In the genomic region with DNA sequence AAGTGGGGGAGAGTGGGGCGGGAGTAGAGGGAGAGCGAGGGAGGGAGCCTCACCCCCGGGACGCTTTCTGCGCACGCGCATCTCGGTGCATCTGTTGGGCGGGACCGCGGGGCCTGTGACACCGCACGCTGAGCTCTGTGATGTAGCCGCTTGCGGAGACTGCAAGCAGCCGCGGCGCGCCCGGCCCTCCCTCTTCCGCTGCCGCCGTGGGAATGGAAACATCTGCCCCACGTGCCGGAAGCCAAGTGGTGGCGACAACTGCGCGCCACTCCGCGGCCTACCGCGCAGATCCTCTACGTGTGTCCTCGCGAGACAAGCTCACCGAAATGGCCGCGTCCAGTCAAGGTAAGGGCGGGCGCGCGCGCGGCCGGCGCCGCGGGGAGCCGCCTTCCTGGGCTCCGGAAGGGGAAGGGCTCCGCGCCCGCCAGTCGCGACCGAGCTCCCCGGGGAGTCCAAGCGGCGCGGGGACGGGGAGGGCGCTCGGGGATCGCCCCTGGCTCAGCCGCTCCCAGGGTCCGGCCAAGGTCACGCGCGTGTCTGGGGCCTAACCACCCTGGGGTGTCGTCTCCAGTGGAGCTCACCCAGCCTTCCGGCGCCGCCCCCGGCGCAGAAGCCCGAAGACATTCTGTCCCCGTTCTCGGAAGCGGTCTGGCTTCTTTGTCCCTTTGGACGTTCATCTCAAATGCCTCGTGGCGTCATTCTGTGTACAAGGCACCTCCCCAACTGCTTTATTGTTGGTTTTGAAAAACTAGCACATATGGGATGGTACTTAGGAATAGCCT, we compare ENCODE assay signal across 8 cellular contexts. TPM values are rescaled to one million over a fixed set of nuclear protein-coding genes. Genes with fewer than 3 reads are reported as not detected.
A peak's percentile ranks its signal among the peaks of the same experiment; 100 is the strongest.
DNase-seq lines count a peak whose midpoint lies in the region; ATAC-seq and TF ChIP-seq lines count a peak whose summit lies in the region.

A gene with protein sequence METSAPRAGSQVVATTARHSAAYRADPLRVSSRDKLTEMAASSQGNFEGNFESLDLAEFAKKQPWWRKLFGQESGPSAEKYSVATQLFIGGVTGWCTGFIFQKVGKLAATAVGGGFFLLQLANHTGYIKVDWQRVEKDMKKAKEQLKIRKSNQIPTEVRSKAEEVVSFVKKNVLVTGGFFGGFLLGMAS (plus strand): TSS at position 118 of the 782 bp plus-strand sequence. CDS start 95 bp downstream, at position 213.

- ATAC-seq in GM19455 (IDR thresholded peaks at IDR 0.05; ENCODE audit: unreplicated experiment) (peak; percentile 92), right lobe of liver (peak; percentile 85 to 94 (median 88))

- peak within 1 kb of the TSS; percentile 86 to 93 (median 90) for H3K4me3 Mint-ChIP-seq in CD4-positive, alpha-beta memory T cell
- peak within 1 kb of the TSS; percentile 83 for H3K4me3 Mint-ChIP-seq in activated CD4-positive, alpha-beta memory T cell treated with anti-CD3 and anti-CD28 coated beads for 36 hours

- H3K9me3 ChIP-seq in CD4-positive, alpha-beta memory T cell (ENCODE audit: control insufficient read depth in 1 of 2, low read length in 2 of 2): no peaks in the 10 kb centered on the region
- no peaks in the 10 kb centered on the region for H3K9me3 ChIP-seq in right lobe of liver

- H3K27me3 Mint-ChIP-seq in CD4-positive, alpha-beta memory T cell: no peaks in the 10 kb centered on the region
- H3K27me3 Mint-ChIP-seq in activated CD4-positive, alpha-beta memory T cell treated with anti-CD3 and anti-CD28 coated beads for 36 hours: no peaks in the 10 kb centered on the region

- peaks cover 0 to 6% of the 10 kb centered on the region in 2 donors for H3K36me3 Mint-ChIP-seq in CD4-positive, alpha-beta memory T cell
- H3K36me3 Mint-ChIP-seq in activated CD4-positive, alpha-beta memory T cell treated with anti-CD3 and anti-CD28 coated beads for 36 hours: no peaks in the 10 kb centered on the region

- H3K4me1 Mint-ChIP-seq in CD4-positive, alpha-beta memory T cell: peaks cover 8 to 36% (median 20%) of the 10 kb centered on the region in 4 donors
- H3K4me1 Mint-ChIP-seq in activated CD4-positive, alpha-beta memory T cell treated with anti-CD3 and anti-CD28 coated beads for 36 hours (ENCODE audit: low read depth): peaks cover 21% of the 10 kb centered on the region

- peak within 1 kb of the TSS; percentile 94 for H3K27ac ChIP-seq in CD4-positive, alpha-beta memory T cell (ENCODE audit: low read depth, low read length)
- peak within 1 kb of the TSS; percentile 93 to 97 (median 97) for H3K27ac ChIP-seq in right lobe of liver

- 19% methylated on average over 11 of the region's 82 CpGs for WGBS in right lobe of liver (ENCODE audit: insufficient coverage, low coverage, low lambda C conversion rate, missing lambda C conversion rate)

- intact Hi-C loops in CD4-positive, alpha-beta memory T cell (cut with micrococcal nuclease): loop anchor here (1.0 to 2.0 kb wide), 5 partner anchors 30 to 740 kb away; a partner anchor contains a TSS
- intact Hi-C loops in activated CD4-positive, alpha-beta memory T cell treated with anti-CD3 and anti-CD28 coated beads for 36 hours (cut with micrococcal nuclease): loop anchor here (1.0 to 2.0 kb wide), 2 partner anchors 36 to 44 kb away; a partner anchor contains a TSS
- intact Hi-C loops in right lobe of liver (cut with DNase I): no loop called here

- DNase-seq in CD4-positive, alpha-beta memory T cell: peak; percentile 90 to 96 (median 95)
- DNase-seq in HK-2 (ENCODE audit: unreplicated experiment) (peak; percentile 93), NCI-H82 treated with DMSO at 0.1 percent for 48 hours (lab: John Stamatoyannopoulos, UW; ENCODE audit: unreplicated experiment) (peak; percentile 81), dermis microvascular lymphatic vessel endothelial cell (ENCODE audit: low read depth in 2 of 2) (peak; percentile 91 to 95), right lobe of liver (peak; percentile 94 to 96 (median 96))
- peak; percentile 96 for DNase-seq in activated CD4-positive, alpha-beta memory T cell treated with anti-CD3 and anti-CD28 coated beads for 36 hours
- DNase-seq in stimulated activated CD4-positive, alpha-beta T cell treated with anti-CD3 and anti-CD28 coated beads, Interleukin-4, amount 100 ng/mL, for 4 hours: peak; percentile 83 to 96

- POLR2A ChIA-PET in CD4-positive, alpha-beta memory T cell (lab: Charles Lee; ENCODE audit: partially characterized antibody): interaction anchor here (0.6 to 1.4 kb wide), 14 partner anchors 9 to 1994 kb away, joined by 3 to 10 read pairs (median 4); a partner anchor contains a TSS
- POLR2A ChIA-PET in activated CD4-positive, alpha-beta memory T cell treated with anti-CD3 and anti-CD28 coated beads for 36 hours (lab: Charles Lee): interaction anchor here (0.8 to 1.3 kb wide), 2 partner anchors 43 to 46 kb away, joined by 3 to 5 read pairs; no protein-coding TSS in a partner anchor

- H3K4me1 ChIP-seq in CD4-positive, alpha-beta memory T cell (ENCODE audit: insufficient read depth, low read length): peaks cover 15% of the 10 kb centered on the region
- no peaks in the 10 kb centered on the region for H3K4me1 ChIP-seq in right lobe of liver

- H3K36me3 ChIP-seq in CD4-positive, alpha-beta memory T cell (ENCODE audit: insufficient read depth, low read length): no peaks in the 10 kb centered on the region
- H3K36me3 ChIP-seq in right lobe of liver: no peaks in the 10 kb centered on the region

- H3K9me3 Mint-ChIP-seq in CD4-positive, alpha-beta memory T cell: peaks cover 0 to 7% (median 0%) of the 10 kb centered on the region in 8 donors
- H3K9me3 Mint-ChIP-seq in activated CD4-positive, alpha-beta memory T cell treated with anti-CD3 and anti-CD28 coated beads for 36 hours: no peaks in the 10 kb centered on the region

- peak; percentile 82 for TF ChIP-seq POLR2A in right lobe of liver (IDR thresholded peaks at IDR 0.05)

- peak within 1 kb of the TSS; percentile 95 to 97 (median 96) for H3K27ac Mint-ChIP-seq in CD4-positive, alpha-beta memory T cell
- H3K27ac Mint-ChIP-seq in activated CD4-positive, alpha-beta memory T cell treated with anti-CD3 and anti-CD28 coated beads for 36 hours: peak within 1 kb of the TSS; percentile 94

- H3K4me3 ChIP-seq in CD4-positive, alpha-beta memory T cell (ENCODE audit: low read length in 2 of 2): peak within 1 kb of the TSS; percentile 73 to 82
- H3K4me3 ChIP-seq in right lobe of liver: peak within 1 kb of the TSS; percentile 56 to 62 (median 58)

- CTCF ChIA-PET in CD4-positive, alpha-beta memory T cell (lab: Charles Lee; ENCODE audit: partially characterized antibody): interaction anchor here (0.8 to 1.1 kb wide), 2 partner anchors 30 to 109 kb away, joined by 3 to 5 read pairs; no protein-coding TSS in a partner anchor
- CTCF ChIA-PET in activated CD4-positive, alpha-beta memory T cell treated with anti-CD3 and anti-CD28 coated beads for 36 hours (lab: Charles Lee): interaction anchor here (0.7 to 3.3 kb wide), 5 partner anchors 10 to 189 kb away, joined by 3 to 12 read pairs (median 3); no protein-coding TSS in a partner anchor

- TF ChIP-seq CTCF in right lobe of liver (IDR thresholded peaks at IDR 0.05): no peak

- no peaks in the 10 kb centered on the region for H3K27me3 ChIP-seq in CD4-positive, alpha-beta memory T cell (ENCODE audit: insufficient read depth, low read length)
- H3K27me3 ChIP-seq in right lobe of liver: no peaks in the 10 kb centered on the region

RNA-seq across cellular contexts. Expression of the gene that starts here (rescaled TPM):
- total RNA-seq in CD4-positive, alpha-beta memory T cell: 10 to 100 TPM; 52.6 to 53.6 TPM
- 100 to 1,000 TPM; 156 to 173 TPM for polyA plus RNA-seq in CD4-positive, alpha-beta memory T cell
- total RNA-seq in activated CD4-positive, alpha-beta memory T cell treated with anti-CD3 and anti-CD28 coated beads for 36 hours: 10 to 100 TPM; 95.1 to 95.9 TPM
- 39.8 and 76.1 TPM in 2 replicates for total RNA-seq in dermis microvascular lymphatic vessel endothelial cell
- 10 to 100 TPM; 24.2 to 70.5 (median 39.7) TPM for total RNA-seq in right lobe of liver

Comparison
In these comparisons a context has a peak if more than half of its experiments do, and no peak if none do; other contexts are left out.
1. Peak in every context shown above with its lines: DNase-seq, ATAC-seq, H3K4me3 ChIP-seq and H3K27ac ChIP-seq.
2. intact Hi-C loops: an anchor here in CD4-positive, alpha-beta memory T cell (1.0 to 2.0 kb wide) and activated CD4-positive, alpha-beta memory T cell treated with anti-CD3 and anti-CD28 coated beads for 36 hours (1.0 to 2.0 kb wide); none called in right lobe of liver.